Comparison of ENCODE assay signal across 10 cellular contexts in the genomic region with DNA sequence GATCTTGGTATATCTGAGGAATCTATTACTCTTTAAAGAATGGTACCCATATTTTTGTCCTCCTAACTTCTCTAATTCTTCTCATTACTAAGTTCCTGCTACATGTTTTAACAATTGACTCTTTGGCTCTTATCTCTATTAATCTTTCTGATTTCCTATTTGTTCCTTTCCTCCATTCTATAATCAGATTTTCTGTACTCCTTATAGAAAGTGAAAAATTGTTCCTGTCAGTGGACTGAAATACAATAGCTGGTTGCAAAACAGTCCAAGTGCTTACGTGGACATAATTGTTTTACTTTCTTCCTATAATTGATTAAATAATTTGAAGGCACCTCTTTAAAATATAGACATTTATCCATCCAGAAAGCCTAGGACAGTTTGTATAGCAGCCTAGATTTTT.
"Had no signal": no experiment of that assay in that cellular context is flagged by ENCODE, and none has a peak within 500 bp of the region (broad histone marks: within the 10 kb centered on the region; RNA-seq: fewer than 3 reads in every experiment).

No MANE protein-coding gene starts in this region.

- ATAC-seq: HCT116, HepG2 had no signal

- H3K4me2 ChIP-seq: KMS-11 had no signal

- DNase-seq: GM23248, GOT3, H7, HFFc6, KBM-7 had no signal

- H2AFZ ChIP-seq: GM23248 had no signal

- H3K36me3 ChIP-seq: HAP-1 had no signal

- H3K9ac ChIP-seq: GM23248, KMS-11 had no signal

- H3K4me3 ChIP-seq: GM23248, HAP-1 had no signal

- H3K4me1 ChIP-seq: HAP-1 had no signal

- H3K27ac ChIP-seq: GM23248, HL-60, KMS-11 had no signal

- FAIRE-seq: HepG2 had no signal

- H3K9me3 ChIP-seq: HAP-1 had no signal
